ENCODE assay signal across 8 cellular contexts in genomic region chr2:201860541-201861154, GRCh38. TPM values are rescaled to one million over a fixed set of nuclear protein-coding genes. Genes with fewer than 3 reads are reported as not detected.
A peak's percentile ranks its signal among the peaks of the same experiment; 100 is the strongest.
DNase-seq lines count a peak whose midpoint lies in the region; ATAC-seq and TF ChIP-seq lines count a peak whose summit lies in the region.

No MANE protein-coding gene starts in this region.

- no peaks in the 10 kb centered on the region for H3K9me3 Mint-ChIP-seq in mesothelial cell of epicardium

- H3K27me3 Mint-ChIP-seq in mesothelial cell of epicardium (ENCODE audit: low read depth): no peaks in the 10 kb centered on the region

- H3K27ac ChIP-seq in AG04450 (ENCODE audit: low read depth, low read length): peak overlapping the region; percentile 23
- no peak overlapping the region for H3K27ac ChIP-seq in tibial artery

- intact Hi-C loops in tibial artery (cut with DNase I; ENCODE audit: low total_unique reads): loop anchor here (5.0 kb wide), 2 partner anchors 177 to 317 kb away; no protein-coding TSS in a partner anchor

- H3K27me3 ChIP-seq in AG04450 (ENCODE audit: control insufficient read depth, insufficient read depth, low read length) (no peaks in the 10 kb centered on the region), tibial artery (no peaks in the 10 kb centered on the region)

- H3K4me1 Mint-ChIP-seq in mesothelial cell of epicardium: peaks cover 40% of the 10 kb centered on the region

- peak; percentile 83 for ATAC-seq in HG02981 (IDR thresholded peaks at IDR 0.05; ENCODE audit: unreplicated experiment)

- peak; percentile 83 for DNase-seq in AG04450 (ENCODE audit: low read depth, low spot score)
- DNase-seq in NCI-H446 (lab: John Stamatoyannopoulos, UW): peak; percentile 54 to 83
- DNase-seq in activated CD4-positive, alpha-beta T cell treated with anti-CD3 and anti-CD28 coated beads for 48 hours: peak; percentile 47
- peak; percentile 73 for DNase-seq in epidermal melanocyte (ENCODE audit: insufficient read length, low spot score)
- DNase-seq in mesothelial cell of epicardium (ENCODE audit: low spot score in 2 of 2, unreplicated experiment in 2 of 2): peak in 1 of 2 experiments; percentile 57
- peak in 1 of 2 donors; percentile 28 for DNase-seq in tibial artery

- H3K4me1 ChIP-seq in tibial artery: no peaks in the 10 kb centered on the region

- H3K36me3 Mint-ChIP-seq in mesothelial cell of epicardium: no peaks in the 10 kb centered on the region

- peak overlapping the region; percentile 82 for H3K27ac Mint-ChIP-seq in mesothelial cell of epicardium

- POLR2A ChIA-PET in AG04450 (lab: Yijun Ruan, JAX): interaction anchor here (0.7 to 2.2 kb wide), 8 partner anchors 27 to 173 kb away, joined by 3 to 12 read pairs (median 4); partner anchors contain the start of genes ALS2, CDK15 and FZD7

- peak; percentile 92 for TF ChIP-seq CTCF in AG04450 (IDR thresholded peaks at IDR 0.05; ENCODE audit: low read depth, low read length)
- TF ChIP-seq CTCF in GM12874 (IDR thresholded peaks at IDR 0.05; ENCODE audit: insufficient read depth, low read depth, low read length): peak; percentile 75
- TF ChIP-seq CTCF in mesothelial cell of epicardium (IDR thresholded peaks at IDR 0.05; ENCODE audit: unreplicated experiment): peak; percentile 89
- TF ChIP-seq CTCF in tibial artery (IDR thresholded peaks at IDR 0.05): peak; percentile 75 to 87

- H3K4me3 ChIP-seq in AG04450 (ENCODE audit: low read depth, low read length) (no peak overlapping the region), tibial artery (no peak overlapping the region)

- H3K9me3 ChIP-seq in AG04450 (ENCODE audit: control insufficient read depth, insufficient read depth, low read length): no peaks in the 10 kb centered on the region
- H3K9me3 ChIP-seq in tibial artery: no peaks in the 10 kb centered on the region

- H3K4me3 Mint-ChIP-seq in mesothelial cell of epicardium: no peak overlapping the region

- no peaks in the 10 kb centered on the region for H3K36me3 ChIP-seq in tibial artery

- CTCF ChIA-PET in AG04450 (lab: Charles Lee): interaction anchor here (0.5 to 2.6 kb wide), 51 partner anchors 9 to 646 kb away, joined by 3 to 24 read pairs (median 5); partner anchors contain the start of gene CDK15

RNA-seq across cellular contexts. Expression of gene CDK15, which starts 54.3 kb away (rescaled TPM):
- 16.0 and 18.6 TPM in 2 replicates for polyA plus RNA-seq in AG04450 (2011; rRNA removed)
- polyA minus RNA-seq in AG04450 (2011; rRNA and poly(A)+ RNA removed): 18.5 and 19.0 TPM in 2 replicates
- total RNA-seq in mesothelial cell of epicardium: 6.8 to 7.3 TPM (median 7.2 TPM) in 3 replicates
